In the genomic region with DNA sequence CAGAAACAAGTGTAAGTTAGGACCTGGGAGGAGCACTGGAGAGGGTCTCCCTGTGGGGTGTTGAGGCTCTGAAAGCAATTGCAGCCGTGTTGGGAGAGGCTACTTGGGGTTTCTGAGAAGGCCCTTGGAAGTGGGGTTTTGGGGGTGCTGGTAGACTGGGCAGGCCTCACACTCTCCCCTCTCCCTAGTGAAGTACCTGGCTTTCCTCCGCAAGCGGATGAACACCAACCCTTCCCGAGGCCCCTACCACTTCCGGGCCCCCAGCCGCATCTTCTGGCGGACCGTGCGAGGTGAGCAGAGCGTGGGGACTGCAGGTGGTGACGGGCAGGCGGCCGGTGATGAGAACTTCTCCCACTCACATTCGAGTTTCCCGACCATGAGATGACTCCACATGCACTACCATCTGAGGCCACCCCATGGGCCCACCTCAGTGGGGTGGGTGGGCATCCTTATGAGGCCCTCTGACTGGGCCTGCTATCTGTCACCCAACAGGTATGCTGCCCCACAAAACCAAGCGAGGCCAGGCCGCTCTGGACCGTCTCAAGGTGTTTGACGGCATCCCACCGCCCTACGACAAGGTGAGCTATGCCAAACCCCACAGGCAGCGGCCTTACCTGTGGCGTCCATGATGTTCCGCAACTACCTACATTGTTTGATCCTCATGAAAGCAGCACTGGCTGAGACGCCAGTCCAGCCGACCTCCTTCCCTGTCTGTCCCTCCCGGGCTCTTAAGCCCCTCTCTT, we compare ENCODE assay signal across 5 cellular contexts. TPM values are rescaled to one million over a fixed set of nuclear protein-coding genes. Genes with fewer than 3 reads are reported as not detected.
DNase-seq lines count a peak whose midpoint lies in the region; TF ChIP-seq lines count a peak whose summit lies in the region.
"Had no signal": no experiment of that assay in that cellular context is flagged by ENCODE, and none has a peak within 500 bp of the region (broad histone marks: within the 10 kb centered on the region; RNA-seq: fewer than 3 reads in every experiment).

No MANE protein-coding gene starts in this region.

- H3K9me3 ChIP-seq in left ventricle myocardium inferior (replicated peaks) (no peaks in the 10 kb centered on the region), tibial artery (no peaks in the 10 kb centered on the region)

- H3K27ac ChIP-seq in left ventricle myocardium inferior (replicated peaks): peak overlapping the region; percentile 93
- H3K27ac ChIP-seq in tibial artery: peak overlapping the region; percentile 83 to 84

- DNase-seq in left ventricle myocardium inferior: no peak
- DNase-seq in cardiac septum (ENCODE audit: low spot score): no peak
- no peak for DNase-seq in tibial artery
- no peak for DNase-seq in NCI-H146 (lab: John Stamatoyannopoulos, UW)
- DNase-seq: NCI-H187 treated with DMSO at 0.1 percent for 48 hours had no signal

- H3K4me3 ChIP-seq in left ventricle myocardium inferior: peak overlapping the region; percentile 98
- no peak overlapping the region for H3K4me3 ChIP-seq in tibial artery

- intact Hi-C loops in left ventricle myocardium inferior (cut with micrococcal nuclease): no loop called here
- intact Hi-C loops in cardiac septum (cut with DNase I): loop anchor here (10.0 kb wide), 1 partner anchor 384 kb away; the partner anchor contains the start of genes AKT1S1 and TBC1D17
- intact Hi-C loops in tibial artery (cut with DNase I; ENCODE audit: low total_unique reads): loop anchor here (10.0 kb wide), 1 partner anchor 184 kb away; the partner anchor contains the start of gene PRMT1

- H3K4me1 ChIP-seq in left ventricle myocardium inferior (peaks cover 44% of the 10 kb centered on the region), tibial artery (peaks cover 0 to 32% (median 29%) of the 10 kb centered on the region in 4 donors)

- H3K27me3 ChIP-seq in left ventricle myocardium inferior (ENCODE audit: low read depth) (no peaks in the 10 kb centered on the region), tibial artery (no peaks in the 10 kb centered on the region)

- no peak for TF ChIP-seq CTCF in left ventricle myocardium inferior (IDR thresholded peaks at IDR 0.05; ENCODE audit: borderline replicate concordance)
- no peak for TF ChIP-seq CTCF in tibial artery (IDR thresholded peaks at IDR 0.05)

- H3K36me3 ChIP-seq in left ventricle myocardium inferior (peaks cover 43% of the 10 kb centered on the region), tibial artery (peaks cover 32 to 48% (median 41%) of the 10 kb centered on the region in 3 donors)

RNA-seq across cellular contexts. Expression of gene RPL13A, which starts 3.0 kb away (rescaled TPM):
- 1,308 TPM for total RNA-seq in left ventricle myocardium inferior
- total RNA-seq in cardiac septum: 1,030 TPM

RNA-seq across cellular contexts. Expression of gene RPS11, which starts 5.8 kb away (rescaled TPM):
- total RNA-seq in left ventricle myocardium inferior: 998 TPM
- 729 TPM for total RNA-seq in cardiac septum

RNA-seq across cellular contexts. Expression of gene FLT3LG, which starts 16.4 kb away (rescaled TPM):
- total RNA-seq in left ventricle myocardium inferior (3.1 TPM), cardiac septum (3.8 TPM)

RNA-seq across cellular contexts. Expression of gene FCGRT, which starts 22.0 kb away (rescaled TPM):
- 80.9 TPM for total RNA-seq in left ventricle myocardium inferior
- total RNA-seq in cardiac septum: 50.6 TPM

RNA-seq across cellular contexts. Expression of gene RCN3, which starts 37.3 kb away (rescaled TPM):
- total RNA-seq in left ventricle myocardium inferior (7.5 TPM), cardiac septum (14.0 TPM)
